Comparison of ENCODE assay signal across 9 cellular contexts in genomic region chr3:153513236-153513635, GRCh38.
DNase-seq lines count a peak whose midpoint lies in the region; ATAC-seq, FAIRE-seq and TF ChIP-seq lines count a peak whose summit lies in the region.
"Had no signal": no experiment of that assay in that cellular context is flagged by ENCODE, and none has a peak within 500 bp of the region (broad histone marks: within the 10 kb centered on the region; RNA-seq: fewer than 3 reads in every experiment).

No MANE protein-coding gene starts in this region.

- H3K9me3 ChIP-seq in H1 (ENCODE audit: insufficient read depth in 2 of 2, low read depth in 1 of 2, low read length in 1 of 2) = peaks cover 4 to 5% of the 10 kb centered on the region in 2 experiments; a peak in 2 of 4 replicates

- no peaks in the 10 kb centered on the region for H3K36me3 ChIP-seq in H1 (ENCODE audit: control insufficient read depth in 2 of 4, insufficient read depth in 4 of 4, low read length in 3 of 4)

- POLR2A ChIA-PET in H1 (lab: Charles Lee; ENCODE audit: partially characterized antibody) = no interaction called here

- no peak overlapping the region for H2AFZ ChIP-seq in H1 (ENCODE audit: low read length)

- no peak overlapping the region for H3K14ac ChIP-seq in H1 (ENCODE audit: insufficient read length)

- H3K4me3 ChIP-seq in H1 (ENCODE audit: extremely low read depth in 1 of 4, insufficient read depth in 2 of 4, low read depth in 3 of 4, low read length in 4 of 4) (no peak overlapping the region), retinal pigment epithelial cell (ENCODE audit: low read length) (no peak overlapping the region)

- no peak overlapping the region for H3K9ac ChIP-seq in H1 (replicated peaks in 1 of 4; ENCODE audit: extremely low read depth in 1 of 4, low read depth in 3 of 4, low read length in 3 of 4)

- no peak overlapping the region for H4K8ac ChIP-seq in H1 (ENCODE audit: extremely low read depth, insufficient read depth, low read length)

- peak; percentile 52 for FAIRE-seq in H1 (lab: Jason Lieb, UNC)

- H3K27me3 ChIP-seq in H1 (replicated peaks in 1 of 4; ENCODE audit: control insufficient read depth in 3 of 4, extremely low read depth in 1 of 4, insufficient read depth in 3 of 4, low read length in 3 of 4) = no peaks in the 10 kb centered on the region

- H3K79me2 ChIP-seq in H1 (ENCODE audit: control insufficient read depth in 1 of 2, insufficient read depth in 2 of 2, low read length in 2 of 2) = no peaks in the 10 kb centered on the region

- H3K4ac ChIP-seq in H1 (replicated peaks; ENCODE audit: insufficient read length, low read depth, low read length) = no peak overlapping the region

- H2BK5ac ChIP-seq in H1 (ENCODE audit: low read depth, low read length) = no peak overlapping the region

- no peak overlapping the region for H2BK120ac ChIP-seq in H1 (replicated peaks; ENCODE audit: low read depth, low read length)

- H3K4me1 Mint-ChIP-seq in activated CD8-positive, alpha-beta memory T cell treated with anti-CD3 and anti-CD28 coated beads, Interleukin-2, amount 10 ng/mL, durations not matched to agents 7 days and 5 days = no peaks in the 10 kb centered on the region

- no peak overlapping the region for H3K18ac ChIP-seq in H1 (ENCODE audit: extremely low read depth, low read length)

- no peak for TF ChIP-seq POLR2A in H1 (IDR thresholded peaks at IDR 0.05; ENCODE audit: control extremely low read depth in 1 of 2, low read depth in 2 of 2, low read length in 2 of 2)

- no peaks in the 10 kb centered on the region for H3K79me1 ChIP-seq in H1 (ENCODE audit: low read depth, low read length)

- intact Hi-C loops in cardiac septum (cut with DNase I) = no loop called here

- peak; percentile 3 for DNase-seq in activated naive CD4-positive, alpha-beta T cell treated with Interleukin-2 at 50 U/mL for 16 hours
- no peak for DNase-seq in activated naive CD4-positive, alpha-beta T cell (lab: John Stamatoyannopoulos, UW)
- DNase-seq in NAMALWA (ENCODE audit: low spot score) (peak; percentile 56), H1 (ENCODE audit: low read depth in 1 of 2, low spot score in 2 of 2) (peak in 1 of 2 experiments; percentile 5), retinal pigment epithelial cell (ENCODE audit: low read depth) (no peak), cardiac septum (ENCODE audit: low spot score) (no peak)
- DNase-seq in activated CD8-positive, alpha-beta memory T cell treated with anti-CD3 and anti-CD28 coated beads, Interleukin-2, amount 10 ng/mL, durations not matched to agents 7 days and 5 days = no peak
- DNase-seq: midbrain had no signal

- TF ChIP-seq EP300 in H1 (IDR thresholded peaks at IDR 0.05; ENCODE audit: borderline replicate concordance in 1 of 2, low read depth in 2 of 2, low read length in 2 of 2) = no peak

- H3K9me3 Mint-ChIP-seq in activated CD8-positive, alpha-beta memory T cell treated with anti-CD3 and anti-CD28 coated beads, Interleukin-2, amount 10 ng/mL, durations not matched to agents 7 days and 5 days (ENCODE audit: low read depth) = no peaks in the 10 kb centered on the region

- CTCF ChIA-PET in H1 (lab: Charles Lee; ENCODE audit: partially characterized antibody) = interaction anchor here (0.7 to 1.9 kb wide), 12 partner anchors 10 to 430 kb away, joined by 3 to 9 read pairs (median 4); no protein-coding TSS in a partner anchor
- CTCF ChIA-PET in activated CD8-positive, alpha-beta memory T cell treated with anti-CD3 and anti-CD28 coated beads, Interleukin-2, amount 10 ng/mL, durations not matched to agents 7 days and 5 days (lab: Charles Lee) = no interaction called here

- no peak overlapping the region for H3K23ac ChIP-seq in H1 (ENCODE audit: insufficient read length)

- H4K91ac ChIP-seq in H1 (replicated peaks; ENCODE audit: insufficient read length, low read length) = no peak overlapping the region

- no peaks in the 10 kb centered on the region for H3K23me2 ChIP-seq in H1 (ENCODE audit: low read depth, low read length)

- H2BK15ac ChIP-seq in H1 (ENCODE audit: low read length) = no peak overlapping the region

- WGBS in H1 (ENCODE audit: extremely low coverage in 1 of 2, insufficient coverage in 1 of 2, insufficient read length in 1 of 2, insufficient replicate concordance in 2 of 2, low coverage in 1 of 2, low lambda C conversion rate in 2 of 2, missing lambda C conversion rate in 1 of 2), 2 experiments = 82% methylated on average over 1 of the region's 1 CpG; no CpG with 5 or more reads in 1 of the 2 experiments

- no peak overlapping the region for H3K27ac Mint-ChIP-seq in activated CD8-positive, alpha-beta memory T cell treated with anti-CD3 and anti-CD28 coated beads, Interleukin-2, amount 10 ng/mL, durations not matched to agents 7 days and 5 days

- H4K20me1 ChIP-seq in H1 (replicated peaks in 1 of 2; ENCODE audit: control insufficient read depth in 1 of 2, insufficient read depth in 2 of 2, low read length in 2 of 2) = no peaks in the 10 kb centered on the region

- ATAC-seq in activated CD8-positive, alpha-beta memory T cell treated with anti-CD3 and anti-CD28 coated beads, Interleukin-2, amount 10 ng/mL, durations not matched to agents 7 days and 5 days = no peak
- ATAC-seq in GM21390 (IDR thresholded peaks at IDR 0.05; ENCODE audit: unreplicated experiment) = no peak

- H3K27ac ChIP-seq in H1 (ENCODE audit: low read depth, low read length) = no peak overlapping the region

- H3K4me2 ChIP-seq in H1 (ENCODE audit: insufficient read depth in 1 of 2, low read depth in 2 of 2, low read length in 2 of 2) = no peak overlapping the region

- H3K4me1 ChIP-seq in H1 (replicated peaks in 1 of 4; ENCODE audit: control insufficient read depth in 3 of 4, insufficient read depth in 4 of 4, low read length in 3 of 4) = no peaks in the 10 kb centered on the region

- TF ChIP-seq RAD21 in H1 (IDR thresholded peaks at IDR 0.05 in 1 of 2, conservative IDR thresholded peaks at IDR 0.05 in 1 of 2; ENCODE audit: low read depth in 2 of 2, low read length in 2 of 2) = peak; percentile 36 to 50

- H3K36me3 Mint-ChIP-seq in activated CD8-positive, alpha-beta memory T cell treated with anti-CD3 and anti-CD28 coated beads, Interleukin-2, amount 10 ng/mL, durations not matched to agents 7 days and 5 days = peaks cover 2% of the 10 kb centered on the region

- no peak overlapping the region for H3K4me3 Mint-ChIP-seq in activated CD8-positive, alpha-beta memory T cell treated with anti-CD3 and anti-CD28 coated beads, Interleukin-2, amount 10 ng/mL, durations not matched to agents 7 days and 5 days

- no peak overlapping the region for H4K5ac ChIP-seq in H1 (ENCODE audit: insufficient read length, low read depth, low read length)

- H2AK5ac ChIP-seq in H1 (ENCODE audit: low read depth, low read length) = no peak overlapping the region

- TF ChIP-seq CTCF in H1 (IDR thresholded peaks at IDR 0.05; ENCODE audit: control extremely low read depth in 1 of 3, insufficient read depth in 1 of 3, low read depth in 1 of 3, low read length in 3 of 3) = peak; percentile 17 to 67 (median 45)
- TF ChIP-seq CTCF in retinal pigment epithelial cell (conservative IDR thresholded peaks at IDR 0.05; ENCODE audit: low read depth, low read length) = peak; percentile 50

- no peak overlapping the region for H2BK20ac ChIP-seq in H1 (ENCODE audit: low read length)

- no peak overlapping the region for H3K56ac ChIP-seq in H1 (replicated peaks; ENCODE audit: insufficient read length, low read depth, low read length)

- H2BK12ac ChIP-seq in H1 (ENCODE audit: low read depth, low read length) = no peak overlapping the region

- H3K27me3 Mint-ChIP-seq in activated CD8-positive, alpha-beta memory T cell treated with anti-CD3 and anti-CD28 coated beads, Interleukin-2, amount 10 ng/mL, durations not matched to agents 7 days and 5 days = no peaks in the 10 kb centered on the region

TF ChIP-seq in H1, 55 proteins besides CTCF, POLR2A, EP300 and RAD21:
- TF ChIP-seq CREB1 (IDR thresholded peaks at IDR 0.05) (no peak), RNF2 (IDR thresholded peaks at IDR 0.05; ENCODE audit: borderline replicate concordance, low read depth, low read length, missing control alignments, poor library complexity, severe bottlenecking) (no peak), SAP30 (IDR thresholded peaks at IDR 0.05; ENCODE audit: insufficient read depth, insufficient replicate concordance, low read length) (no peak)
TF ChIP-seq in H1: peak in this region for 0.

Comparison
In these comparisons a context has a peak if more than half of its experiments do, and no peak if none do; other contexts are left out.
1. DNase-seq: peak in activated naive CD4-positive, alpha-beta T cell treated with Interleukin-2 at 50 U/mL for 16 hours (single experiment) and NAMALWA (single experiment); none in activated naive CD4-positive, alpha-beta T cell (0 of 4), retinal pigment epithelial cell (single experiment), activated CD8-positive, alpha-beta memory T cell treated with anti-CD3 and anti-CD28 coated beads, Interleukin-2, amount 10 ng/mL, durations not matched to agents 7 days and 5 days (single experiment) and cardiac septum (single experiment).